In genomic region chr10:79077488-79078173, GRCh38 we compare ENCODE assay signal across 20 cellular contexts. TPM values are rescaled to one million over a fixed set of nuclear protein-coding genes. Genes with fewer than 3 reads are reported as not detected.
DNase-seq lines count a peak whose midpoint lies in the region; ATAC-seq and TF ChIP-seq lines count a peak whose summit lies in the region.
"Had no signal": no experiment of that assay in that cellular context is flagged by ENCODE, and none has a peak within 500 bp of the region (broad histone marks: within the 10 kb centered on the region; RNA-seq: fewer than 3 reads in every experiment).

No MANE protein-coding gene starts in this region.

- no peak for ATAC-seq in heart right ventricle
- no peak for ATAC-seq in GM21526 (IDR thresholded peaks at IDR 0.05; ENCODE audit: low FRiP score, unreplicated experiment)
- ATAC-seq in GM19023 (IDR thresholded peaks at IDR 0.05; ENCODE audit: unreplicated experiment): no peak
- ATAC-seq: activated T-cell treated with anti-CD3 and anti-CD28 coated beads, Interleukin-2, amount 50 U/mL, for 72 hours had no signal

- H3K9me3 ChIP-seq in heart right ventricle: no peaks in the 10 kb centered on the region
- no peaks in the 10 kb centered on the region for H3K9me3 ChIP-seq in duodenal mucosa (ENCODE audit: control insufficient read depth in 1 of 2, low read length in 2 of 2)
- H3K9me3 ChIP-seq in muscle layer of colon (ENCODE audit: low read length): no peaks in the 10 kb centered on the region
- H3K9me3 ChIP-seq in vagina: no peaks in the 10 kb centered on the region
- H3K9me3 ChIP-seq: thoracic aorta had no signal

- H3K4me3 ChIP-seq in heart right ventricle (no peak overlapping the region), duodenal mucosa (ENCODE audit: low read depth in 1 of 2, low read length in 2 of 2) (peak overlapping the region in 1 of 2 donors; percentile 23), muscle layer of colon (ENCODE audit: low read depth in 1 of 2, low read length in 2 of 2) (no peak overlapping the region), vagina (no peak overlapping the region)
- H3K4me3 ChIP-seq: thoracic aorta had no signal

- no peaks in the 10 kb centered on the region for H3K36me3 ChIP-seq in heart right ventricle
- no peaks in the 10 kb centered on the region for H3K36me3 ChIP-seq in duodenal mucosa (ENCODE audit: control insufficient read depth in 1 of 2, insufficient read depth in 2 of 2, low read length in 2 of 2)
- H3K36me3 ChIP-seq in muscle layer of colon (ENCODE audit: insufficient read depth, low read length): no peaks in the 10 kb centered on the region
- no peaks in the 10 kb centered on the region for H3K36me3 ChIP-seq in vagina
- H3K36me3 ChIP-seq: thoracic aorta had no signal

- 78 to 80% methylated on average over 10 of the region's 10 CpGs for WGBS in heart right ventricle, 2 donors

- H3K9ac ChIP-seq in duodenal mucosa (ENCODE audit: low read depth in 1 of 2, low read length in 2 of 2) (no peak overlapping the region), muscle layer of colon (ENCODE audit: low read length) (no peak overlapping the region)

- DNase-seq in heart right ventricle (no peak), cardiac septum (ENCODE audit: low spot score) (no peak), vagina (ENCODE audit: extremely low spot score in 2 of 2) (no peak), OCI-M2 (lab: John Stamatoyannopoulos, UW; ENCODE audit: unreplicated experiment) (no peak)
- DNase-seq: activated CD4-positive, alpha-beta memory T cell treated with anti-CD3 and anti-CD28 coated beads for 36 hours; activated naive CD8-positive, alpha-beta T cell treated with anti-CD3 and anti-CD28 coated beads, Interleukin-2, amount 10 ng/mL, durations not matched to agents 7 days and 5 days; activated T-cell treated with anti-CD3 and anti-CD28 coated beads, Interleukin-2, amount 50 U/mL, for 72 hours; CD4-positive, alpha-beta T cell; DMS79 treated with DMSO at 0.1 percent for 48 hours; effector CD4-positive, alpha-beta T cell; HCEC 1CT; hippocampal formation; NCI-H1436; occipital lobe; T-helper 1 cell had no signal

- intact Hi-C loops in heart right ventricle (cut with DNase I) (loop anchor here in 7 of 10 donors (10.0 kb wide), 6 partner anchors 57 to 1033 kb away; no protein-coding TSS in a partner anchor), cardiac septum (cut with DNase I) (no loop called here), vagina (cut with DNase I) (no loop called here)

- H3K27ac ChIP-seq in heart right ventricle (peak overlapping the region in 6 of 10 donors; percentile 4 to 48 (median 21)), duodenal mucosa (ENCODE audit: low read depth, low read length) (peak overlapping the region; percentile 74), muscle layer of colon (ENCODE audit: low read depth, low read length) (peak overlapping the region; percentile 33), vagina (peak overlapping the region; percentile 83)
- H3K27ac ChIP-seq: thoracic aorta had no signal

- TF ChIP-seq CTCF in heart right ventricle (IDR thresholded peaks at IDR 0.05) (no peak), vagina (IDR thresholded peaks at IDR 0.05) (no peak)

- H3K27me3 ChIP-seq in heart right ventricle (no peaks in the 10 kb centered on the region), duodenal mucosa (ENCODE audit: control insufficient read depth in 1 of 2, insufficient read depth in 2 of 2, low read length in 2 of 2) (no peaks in the 10 kb centered on the region), muscle layer of colon (ENCODE audit: control insufficient read depth in 1 of 2, insufficient read depth in 2 of 2, low read length in 2 of 2) (no peaks in the 10 kb centered on the region), vagina (no peaks in the 10 kb centered on the region)

- TF ChIP-seq POLR2A in vagina (IDR thresholded peaks at IDR 0.05): no peak

- H3K4me1 ChIP-seq in heart right ventricle (peaks cover 67 to 100% (median 100%) of the 10 kb centered on the region in 9 donors), duodenal mucosa (ENCODE audit: control insufficient read depth in 1 of 2, insufficient read depth in 2 of 2, low read length in 2 of 2) (peaks cover 97 to 98% of the 10 kb centered on the region in 2 donors), muscle layer of colon (ENCODE audit: insufficient read depth, low read length) (peaks cover 99% of the 10 kb centered on the region), vagina (peaks cover 100% of the 10 kb centered on the region)

RNA-seq across cellular contexts. Expression of gene ZMIZ1, which starts 8.9 kb away (rescaled TPM):
- total RNA-seq in heart right ventricle (10 to 100 TPM; 40.4 to 61.5 (median 50.8) TPM), cardiac septum (40.7 TPM), vagina (61.4 TPM)
- polyA plus RNA-seq in heart right ventricle: 10 to 100 TPM; 24.2 to 26.8 TPM

Comparison
In these comparisons a context has a peak if more than half of its experiments do, and no peak if none do; other contexts are left out.
1. intact Hi-C loops: an anchor here in heart right ventricle (10.0 kb wide); none called in cardiac septum and vagina.
2. H3K27ac ChIP-seq: peak in every context shown above with its lines; median percentile 83 in vagina; 74 in duodenal mucosa; 33 in muscle layer of colon; 21 in heart right ventricle.